In genomic region chr15:38823272-38823671, GRCh38 we compare ENCODE assay signal across 18 cellular contexts.
A peak's percentile ranks its signal among the peaks of the same experiment; 100 is the strongest.
DNase-seq lines count a peak whose midpoint lies in the region; ATAC-seq and TF ChIP-seq lines count a peak whose summit lies in the region.
"Had no signal": no experiment of that assay in that cellular context is flagged by ENCODE, and none has a peak within 500 bp of the region (broad histone marks: within the 10 kb centered on the region; RNA-seq: fewer than 3 reads in every experiment).

No MANE protein-coding gene starts in this region.

- intact Hi-C loops in left ventricle myocardium superior (cut with micrococcal nuclease): no loop called here

- no peaks in the 10 kb centered on the region for H3K36me3 ChIP-seq in brain microvascular endothelial cell (replicated peaks)

- H3K27me3 ChIP-seq in brain microvascular endothelial cell (replicated peaks): no peaks in the 10 kb centered on the region

- no peak for ATAC-seq in left ventricle myocardium superior
- ATAC-seq: A549, HCT116 had no signal

- H3K4me3 ChIP-seq in brain microvascular endothelial cell (ENCODE audit: low read depth, low read length): no peak overlapping the region
- no peak overlapping the region for H3K4me3 ChIP-seq in fibroblast of pulmonary artery (replicated peaks; ENCODE audit: low read depth, low read length)
- H3K4me3 ChIP-seq: A549 had no signal

- TF ChIP-seq CTCF in brain microvascular endothelial cell (IDR thresholded peaks at IDR 0.05; ENCODE audit: low read depth, low read length, missing control alignments) (no peak), fibroblast of pulmonary artery (IDR thresholded peaks at IDR 0.05; ENCODE audit: low read length, missing control alignments) (no peak)

- no peak overlapping the region for H3K27ac ChIP-seq in brain microvascular endothelial cell
- H3K27ac ChIP-seq: 22Rv1, A549, C4-2B had no signal

- DNase-seq in EH (ENCODE audit: low read depth) (peak; percentile 79), brain microvascular endothelial cell (peak; percentile 18), fibroblast of pulmonary artery (ENCODE audit: low read depth) (peak; percentile 46), pulmonary artery endothelial cell (ENCODE audit: low read depth, low spot score) (peak; percentile 94), left ventricle myocardium superior (no peak), NCI-H2227 (lab: John Stamatoyannopoulos, UW; ENCODE audit: unreplicated experiment) (no peak)
- DNase-seq in activated T-cell treated with anti-CD3 and anti-CD28 coated beads, Interleukin-2, amount 50 U/mL, for 48 hours: no peak
- DNase-seq: AML-193; CD4-positive, alpha-beta memory T cell; DMS153; DMS79; GF-D8; GOT3; H7 had no signal

- in situ Hi-C loops in brain microvascular endothelial cell (cut with HindIII; ENCODE audit: low pct_ligation_motif_present, low sequenced_read_pairs): no loop called here

Comparison
In these comparisons a context has a peak if more than half of its experiments do, and no peak if none do; other contexts are left out.
1. DNase-seq: peak in EH (single experiment), brain microvascular endothelial cell (single experiment), fibroblast of pulmonary artery (single experiment) and pulmonary artery endothelial cell (single experiment); none in activated T-cell treated with anti-CD3 and anti-CD28 coated beads, Interleukin-2, amount 50 U/mL, for 48 hours (0 of 2), left ventricle myocardium superior (single experiment) and NCI-H2227 (single experiment).